ENCODE assay signal across 8 cellular contexts in genomic region chr16:67226804-67227566, GRCh38. TPM values are rescaled to one million over a fixed set of nuclear protein-coding genes. Genes with fewer than 3 reads are reported as not detected.
DNase-seq lines count a peak whose midpoint lies in the region; ATAC-seq and TF ChIP-seq lines count a peak whose summit lies in the region.

TMEM208 (plus strand) TSS chr16:67227130; CDS start chr16:67227219, 89 bp downstream.

- no peaks in the 10 kb centered on the region for H3K9me3 Mint-ChIP-seq in IgD-negative memory B cell

- peaks cover 4% of the 10 kb centered on the region for H3K36me3 ChIP-seq in mucosa of descending colon (ENCODE audit: low read depth)

- peak within 1 kb of the TSS; percentile 81 to 97 (median 84) for H3K27ac Mint-ChIP-seq in IgD-negative memory B cell

- TF ChIP-seq CTCF in mucosa of descending colon (IDR thresholded peaks at IDR 0.05) = no peak

- peaks cover 5 to 18% (median 13%) of the 10 kb centered on the region in 3 donors for H3K4me1 Mint-ChIP-seq in IgD-negative memory B cell

- H3K4me3 ChIP-seq in mucosa of descending colon = peak within 1 kb of the TSS; percentile 95

- ATAC-seq in GM21528 (IDR thresholded peaks at IDR 0.05; ENCODE audit: low FRiP score, unreplicated experiment) = peak; percentile 84
- ATAC-seq in mucosa of descending colon = peak; percentile 96

- H3K9me3 ChIP-seq in mucosa of descending colon = no peaks in the 10 kb centered on the region

- H3K27ac ChIP-seq in epithelial cell of prostate = peak within 1 kb of the TSS; percentile 63

- intact Hi-C loops in mucosa of descending colon (cut with DNase I, micrococcal nuclease) = no loop called here

- DNase-seq in DMS 273 treated with DMSO at 0.1 percent for 48 hours (lab: John Stamatoyannopoulos, UW) (peak; percentile 96), OCI-M2 (lab: John Stamatoyannopoulos, UW; ENCODE audit: unreplicated experiment) (peak; percentile 71), activated T-cell treated with anti-CD3 and anti-CD28 coated beads for 4 hours (peak; percentile 98), epithelial cell of prostate (ENCODE audit: low read depth, low spot score) (peak; percentile 90), mucosa of descending colon (peak; percentile 98)
- DNase-seq in stimulated activated CD8-positive, alpha-beta memory T cell treated with anti-CD3 and anti-CD28 coated beads, Interleukin-4, amount 100 ng/mL, for 24 hours (ENCODE audit: low read depth) = peak; percentile 96

- H3K27me3 Mint-ChIP-seq in IgD-negative memory B cell = no peaks in the 10 kb centered on the region

- peaks cover 6% of the 10 kb centered on the region for H3K36me3 Mint-ChIP-seq in IgD-negative memory B cell

- peak within 1 kb of the TSS; percentile 94 to 100 (median 97) for H3K4me3 Mint-ChIP-seq in IgD-negative memory B cell

- H3K4me1 ChIP-seq in mucosa of descending colon (ENCODE audit: low read depth) = peaks cover 8% of the 10 kb centered on the region

RNA-seq across cellular contexts. Expression of gene TMEM208, which starts in this region (rescaled TPM):
- polyA plus RNA-seq in IgD-negative memory B cell = 64.2 TPM
- total RNA-seq in mucosa of descending colon = 10 to 100 TPM; 30.8 to 39.6 (median 36.1) TPM

Comparison
In these comparisons a context has a peak if more than half of its experiments do, and no peak if none do; other contexts are left out.
1. Peak in every context shown above with its lines: DNase-seq, ATAC-seq, H3K4me3 ChIP-seq and H3K27ac ChIP-seq.